In the genomic region with DNA sequence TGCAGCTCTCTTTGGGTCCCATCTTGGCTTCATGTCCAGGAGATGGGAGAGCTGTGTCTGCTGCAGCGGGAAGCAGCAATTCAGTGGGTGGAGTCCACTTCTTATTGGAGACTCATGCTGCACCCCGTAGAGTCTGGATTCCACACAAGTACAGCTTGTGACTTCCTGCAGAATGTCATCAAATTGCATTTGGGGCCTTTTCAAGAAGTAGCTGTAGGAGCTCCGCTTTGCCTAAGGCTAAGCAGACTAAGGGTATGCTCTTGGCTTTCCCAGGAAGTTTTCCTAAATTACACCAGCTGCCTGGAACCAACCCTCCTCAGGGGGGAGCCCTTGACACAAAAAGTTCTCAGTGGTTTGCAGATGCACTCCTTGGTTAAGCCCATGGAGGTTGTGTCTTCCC, we compare ENCODE assay signal across 10 cellular contexts. TPM values are rescaled to one million over a fixed set of nuclear protein-coding genes. Genes with fewer than 3 reads are reported as not detected.
DNase-seq lines count a peak whose midpoint lies in the region; ATAC-seq and TF ChIP-seq lines count a peak whose summit lies in the region.
"Had no signal": no experiment of that assay in that cellular context is flagged by ENCODE, and none has a peak within 500 bp of the region (broad histone marks: within the 10 kb centered on the region; RNA-seq: fewer than 3 reads in every experiment).

No MANE protein-coding gene starts in this region.

- H4K20me1 ChIP-seq in HCT116 (ENCODE audit: insufficient read depth), result no peaks in the 10 kb centered on the region

- H3K9me3 Mint-ChIP-seq in immature natural killer cell, result no peaks in the 10 kb centered on the region
- H3K9me3 Mint-ChIP-seq: naive B cell had no signal

- intact Hi-C loops in HCT116 (cut with micrococcal nuclease), result loop anchor here (1.0 kb wide), 1 partner anchor 103 kb away; no protein-coding TSS in a partner anchor

- CTCF ChIA-PET in HCT116 (lab: Charles Lee), result interaction anchor here (0.8 to 1.4 kb wide), 5 partner anchors 11 to 103 kb away, joined by 3 to 5 read pairs (median 3); a partner anchor contains a TSS

- H3K4me3 Mint-ChIP-seq in immature natural killer cell, result no peak overlapping the region
- H3K4me3 Mint-ChIP-seq: naive B cell had no signal

- peaks cover 0 to 3% (median 0%) of the 10 kb centered on the region in 3 donors for H3K36me3 Mint-ChIP-seq in immature natural killer cell
- H3K36me3 Mint-ChIP-seq: naive B cell had no signal

- H3K9me3 ChIP-seq in HCT116 (ENCODE audit: control insufficient read depth in 1 of 2, insufficient read depth in 1 of 2, low read depth in 1 of 2, low read length in 2 of 2), result no peaks in the 10 kb centered on the region

- H3K4me3 ChIP-seq in HCT116 (replicated peaks in 1 of 2; ENCODE audit: low read depth in 1 of 2, low read length in 2 of 2), result no peak overlapping the region

- peaks cover 0 to 2% (median 0%) of the 10 kb centered on the region in 3 donors for H3K27me3 Mint-ChIP-seq in immature natural killer cell (ENCODE audit: low read depth in 3 of 3)
- H3K27me3 Mint-ChIP-seq: naive B cell had no signal

- no peak overlapping the region for H3K27ac ChIP-seq in HCT116 (ENCODE audit: low read depth, low read length)

- no peaks in the 10 kb centered on the region for H3K27me3 ChIP-seq in HCT116 (ENCODE audit: insufficient read depth, low read length)

- H3K4me2 ChIP-seq in HCT116 (ENCODE audit: low read length), result no peak overlapping the region

- peaks cover 0 to 17% of the 10 kb centered on the region in 2 experiments; a peak in 3 of 4 replicates for H3K4me1 ChIP-seq in HCT116 (ENCODE audit: control insufficient read depth in 1 of 2, insufficient read depth in 2 of 2, low read length in 2 of 2)

- RAD21 ChIA-PET in HCT116 (lab: Charles Lee; ENCODE audit: low non-redundant PET in 1 of 2, low total read pairs in 2 of 2, uncharacterized antibody in 2 of 2, unreplicated experiment in 2 of 2), result interaction anchor here in 1 of 2 experiments (0.9 kb wide), 1 partner anchor 103 kb away, joined by 4 read pairs; no protein-coding TSS in a partner anchor

- BruUV-seq in HCT116 (replicated peaks; lab: Mats Ljungman, UMichigan), result no TSS peak

- no peaks in the 10 kb centered on the region for H3K9me2 ChIP-seq in HCT116 (ENCODE audit: insufficient read depth)

- ATAC-seq in HCT116, result peak; percentile 89
- ATAC-seq in HG02763 (IDR thresholded peaks at IDR 0.05; ENCODE audit: unreplicated experiment), result no peak

- TF ChIP-seq POLR2A in HCT116 (IDR thresholded peaks at IDR 0.05; ENCODE audit: borderline replicate concordance, extremely low read depth, insufficient read depth, insufficient read length), result no peak

- POLR2A ChIA-PET in HCT116 (lab: Charles Lee), result no interaction called here

- H3K9ac ChIP-seq in HCT116 (ENCODE audit: low read length), result no peak overlapping the region

- DNase-seq in AG09319 (ENCODE audit: extremely low read depth, low read depth) (no peak), HCT116 (ENCODE audit: low read depth, low spot score) (no peak), T1000 (lab: John Stamatoyannopoulos, UW) (peak; percentile 67), iPS-NIHi7 (ENCODE audit: extremely low spot score) (peak; percentile 70), immature natural killer cell (no peak), NCI-H2227 (lab: John Stamatoyannopoulos, UW; ENCODE audit: unreplicated experiment) (no peak), cortex of kidney (lab: John Stamatoyannopoulos, UW) (no peak)
- DNase-seq: naive B cell had no signal

- no peak overlapping the region for H2AFZ ChIP-seq in HCT116 (ENCODE audit: low read depth, low read length, poor library complexity, severe bottlenecking)

- H3K36me3 ChIP-seq in HCT116 (ENCODE audit: control insufficient read depth in 1 of 2, insufficient read depth in 2 of 2, low read length in 2 of 2), result no peaks in the 10 kb centered on the region

- peak; percentile 81 for TF ChIP-seq RAD21 in HCT116 (IDR thresholded peaks at IDR 0.05; ENCODE audit: low read depth)

- peaks cover under 1 to 4% of the 10 kb centered on the region in 2 donors for H3K4me1 Mint-ChIP-seq in immature natural killer cell

- TF ChIP-seq CTCF in AG09319 (IDR thresholded peaks at IDR 0.05; ENCODE audit: low read depth, low read length) (peak; percentile 39), HCT116 (IDR thresholded peaks at IDR 0.05 in 2 of 3, conservative IDR thresholded peaks at IDR 0.05 in 1 of 3; ENCODE audit: borderline replicate concordance in 1 of 3, insufficient read depth in 1 of 3, low read depth in 2 of 3, low read length in 2 of 3) (peak; percentile 63 to 68 (median 64))

- H3K27ac Mint-ChIP-seq in immature natural killer cell, result no peak overlapping the region

- no peaks in the 10 kb centered on the region for H3K79me2 ChIP-seq in HCT116 (ENCODE audit: insufficient read depth, low read length)

TF ChIP-seq in HCT116, 20 proteins besides CTCF, POLR2A, EP300 and RAD21:
- no peak for TF ChIP-seq YY1 (IDR thresholded peaks at IDR 0.05; ENCODE audit: extremely low read depth, insufficient replicate concordance, low read depth, low read length)

RNA-seq across cellular contexts. Expression of a gene that starts 5.7 kb away (rescaled TPM):
- 5.5 TPM for total RNA-seq in HCT116 (2021; ENCODE audit: unreplicated experiment)
- polyA plus RNA-seq in HCT116 (2012), result 4.3 and 5.4 TPM in 2 replicates
- 10 to 100 TPM in 1 of 3 donors, 1 to 10 TPM in 2; 5.5 to 14.6 (median 6.8) TPM for polyA plus RNA-seq in immature natural killer cell

RNA-seq across cellular contexts. Expression of a gene that starts 18.3 kb away (rescaled TPM):
- 30.9 TPM for total RNA-seq in HCT116 (2021; ENCODE audit: unreplicated experiment)
- polyA plus RNA-seq in HCT116 (2012), result 27.0 and 27.9 TPM in 2 replicates
- 10 to 100 TPM; 23.2 to 35.7 (median 27.6) TPM for polyA plus RNA-seq in immature natural killer cell

RNA-seq across cellular contexts. Expression of a gene that starts 45.8 kb away (rescaled TPM):
- 35.5 TPM for total RNA-seq in HCT116 (2021; ENCODE audit: unreplicated experiment)
- 23.1 and 35.9 TPM in 2 replicates for polyA plus RNA-seq in HCT116 (2012)
- 100 to 1,000 TPM in 1 of 3 donors, 10 to 100 TPM in 2; 50.6 to 139 (median 51.7) TPM for polyA plus RNA-seq in immature natural killer cell

RNA-seq across cellular contexts. Expression of a gene that starts 49.3 kb away (rescaled TPM):
- 0.47 TPM for total RNA-seq in HCT116 (2021; ENCODE audit: unreplicated experiment)
- polyA plus RNA-seq in HCT116 (2012), result 0.10 TPM in 1 of 2 replicates, not detected in the other
- not detected for polyA plus RNA-seq in immature natural killer cell
- total RNA-seq: activated CD8-positive, alpha-beta memory T cell treated with anti-CD3 and anti-CD28 coated beads for 36 hours had no signal

Comparison
In these comparisons a context has a peak if more than half of its experiments do, and no peak if none do; other contexts are left out.
1. DNase-seq: peak in T1000 (single experiment) and iPS-NIHi7 (single experiment); none in AG09319 (single experiment), HCT116 (single experiment), immature natural killer cell (0 of 3), NCI-H2227 (single experiment) and cortex of kidney (single experiment).